Comparison of ENCODE assay signal across 32 cellular contexts in the genomic region with DNA sequence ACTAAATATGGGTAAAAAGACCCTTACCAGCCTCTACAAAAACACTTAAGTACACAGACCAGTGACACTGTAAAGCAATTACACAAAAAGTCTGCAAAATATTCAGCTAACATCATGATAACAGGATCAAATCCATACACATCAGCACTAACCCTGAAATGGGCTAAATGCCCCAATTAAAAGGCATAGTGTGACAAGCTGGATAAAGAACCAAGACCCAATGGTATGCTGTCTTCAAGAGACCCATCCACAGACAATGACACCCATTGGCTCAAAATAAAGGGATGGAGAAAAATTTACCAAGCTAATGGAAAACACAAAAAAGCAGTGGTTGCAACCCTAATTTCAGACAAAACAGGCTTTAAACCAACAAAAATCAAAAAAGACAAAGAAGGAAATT.
"Had no signal": no experiment of that assay in that cellular context is flagged by ENCODE, and none has a peak within 500 bp of the region (broad histone marks: within the 10 kb centered on the region; RNA-seq: fewer than 3 reads in every experiment).

No MANE protein-coding gene starts in this region.

- DNase-seq: activated effector memory CD4-positive, alpha-beta T cell treated with anti-CD3 and anti-CD28 coated beads, Interleukin-2, amount 50 U/mL, for 16 hours; activated effector memory CD4-positive, alpha-beta T cell treated with Interleukin-2 at 50 U/mL for 16 hours; activated gamma-delta T cell; activated gamma-delta T cell treated with Interleukin-2 at 50 U/mL for 16 hours; activated naive CD4-positive, alpha-beta T cell; activated naive CD4-positive, alpha-beta T cell treated with anti-CD3 and anti-CD28 coated beads for 36 hours; activated naive CD4-positive, alpha-beta T cell treated with anti-CD3 and anti-CD28 coated beads, Interleukin-2, amount 10 ng/mL, durations not matched to agents 7 days and 5 days; activated naive CD4-positive, alpha-beta T cell treated with anti-CD3 and anti-CD28 coated beads, Interleukin-2, amount 50 U/mL, for 16 hours; activated naive CD4-positive, alpha-beta T cell treated with Interleukin-2 at 50 U/mL for 16 hours; activated naive CD8-positive, alpha-beta T cell treated with anti-CD3 and anti-CD28 coated beads for 36 hours; activated naive CD8-positive, alpha-beta T cell treated with anti-CD3 and anti-CD28 coated beads, Interleukin-2, amount 10 ng/mL, durations not matched to agents 7 days and 5 days; activated naive CD8-positive, alpha-beta T cell treated with anti-CD3 and anti-CD28 coated beads, Interleukin-2, amount 50 U/mL, for 24 hours; activated T-cell treated with anti-CD3 and anti-CD28 coated beads, Interleukin-2, amount 50 U/mL, for 1 hour; activated T-cell treated with anti-CD3 and anti-CD28 coated beads, Interleukin-2, amount 50 U/mL, for 24 hours; activated T-cell treated with anti-CD3 and anti-CD28 coated beads, Interleukin-2, amount 50 U/mL, for 4 hours; activated T-cell treated with anti-CD3 and anti-CD28 coated beads, Interleukin-2, amount 50 U/mL, for 48 hours; activated T-cell treated with anti-CD3 and anti-CD28 coated beads, Interleukin-2, amount 50 U/mL, for 72 hours; adrenal gland; amniotic stem cell; amygdala; anterior cingulate cortex; aorta; body of pancreas; brain microvascular endothelial cell; caudate nucleus; central memory CD4-positive, alpha-beta T cell; cerebellar nuclear complex had no signal

- H3K4me1 ChIP-seq: adrenal gland, ascending aorta, body of pancreas, breast epithelium had no signal

- H3K36me3 ChIP-seq: adrenal gland, ascending aorta, brain microvascular endothelial cell, breast epithelium, cardiac muscle cell had no signal

- ATAC-seq: activated naive CD4-positive, alpha-beta T cell treated with anti-CD3 and anti-CD28 coated beads, Interleukin-2, amount 50 U/mL, for 72 hours; activated naive CD8-positive, alpha-beta T cell treated with anti-CD3 and anti-CD28 coated beads, Interleukin-2, amount 50 U/mL, for 24 hours; activated T-cell treated with anti-CD3 and anti-CD28 coated beads, Interleukin-2, amount 50 U/mL, for 4 hours; activated T-cell treated with anti-CD3 and anti-CD28 coated beads, Interleukin-2, amount 50 U/mL, for 72 hours; activated T-helper 17 cell treated with anti-CD3 and anti-CD28 coated beads, Interleukin-2, amount 50 U/mL, for 72 hours; body of pancreas had no signal

- H3K27ac ChIP-seq: adrenal gland, ascending aorta, body of pancreas, brain microvascular endothelial cell, breast epithelium, cardiac muscle cell had no signal

- H3K9me3 ChIP-seq: adrenal gland had no signal

- H3K4me3 ChIP-seq: adrenal gland, ascending aorta, body of pancreas, breast epithelium, cardiac muscle cell had no signal

- H3K27me3 ChIP-seq: adrenal gland, ascending aorta, body of pancreas, brain microvascular endothelial cell, breast epithelium, cardiac muscle cell had no signal
